20 cellular contexts compared by ENCODE assay signal in genomic region chr5:35869705-35870277, GRCh38. TPM values are rescaled to one million over a fixed set of nuclear protein-coding genes. Genes with fewer than 3 reads are reported as not detected.
DNase-seq lines count a peak whose midpoint lies in the region; ATAC-seq lines count a peak whose summit lies in the region.
"Had no signal": no experiment of that assay in that cellular context is flagged by ENCODE, and none has a peak within 500 bp of the region (broad histone marks: within the 10 kb centered on the region; RNA-seq: fewer than 3 reads in every experiment).

No MANE protein-coding gene starts in this region.

- ATAC-seq in GM19351 (IDR thresholded peaks at IDR 0.05; ENCODE audit: unreplicated experiment) = peak; percentile 39
- ATAC-seq: esophagus mucosa, mucosa of descending colon, right cardiac atrium, Right ventricle myocardium inferior had no signal

- H3K36me3 Mint-ChIP-seq in activated CD4-positive, alpha-beta T cell treated with anti-CD3 and anti-CD28 coated beads, Interleukin-2, amount 10 ng/mL, durations not matched to agents 24 days and 14 days (ENCODE audit: low read depth) = peaks cover 85% of the 10 kb centered on the region
- peaks cover 90% of the 10 kb centered on the region for H3K36me3 Mint-ChIP-seq in activated naive CD8-positive, alpha-beta T cell treated with anti-CD3 and anti-CD28 coated beads for 36 hours
- H3K36me3 Mint-ChIP-seq: CD14-positive monocyte, type B pancreatic cell had no signal

- H3K27ac Mint-ChIP-seq in activated CD4-positive, alpha-beta T cell treated with anti-CD3 and anti-CD28 coated beads, Interleukin-2, amount 10 ng/mL, durations not matched to agents 24 days and 14 days = peak overlapping the region; percentile 72
- peak overlapping the region; percentile 82 for H3K27ac Mint-ChIP-seq in activated naive CD8-positive, alpha-beta T cell treated with anti-CD3 and anti-CD28 coated beads for 36 hours
- H3K27ac Mint-ChIP-seq: CD14-positive monocyte, type B pancreatic cell had no signal

- peaks cover 7% of the 10 kb centered on the region for H3K9me3 Mint-ChIP-seq in activated CD4-positive, alpha-beta T cell treated with anti-CD3 and anti-CD28 coated beads, Interleukin-2, amount 10 ng/mL, durations not matched to agents 24 days and 14 days
- peaks cover 23% of the 10 kb centered on the region for H3K9me3 Mint-ChIP-seq in activated naive CD8-positive, alpha-beta T cell treated with anti-CD3 and anti-CD28 coated beads for 36 hours
- H3K9me3 Mint-ChIP-seq: type B pancreatic cell had no signal

- intact Hi-C loops in activated CD4-positive, alpha-beta T cell treated with anti-CD3 and anti-CD28 coated beads, Interleukin-2, amount 10 ng/mL, durations not matched to agents 24 days and 14 days (cut with micrococcal nuclease) = no loop called here

- H3K27me3 Mint-ChIP-seq in activated CD4-positive, alpha-beta T cell treated with anti-CD3 and anti-CD28 coated beads, Interleukin-2, amount 10 ng/mL, durations not matched to agents 24 days and 14 days = no peaks in the 10 kb centered on the region
- no peaks in the 10 kb centered on the region for H3K27me3 Mint-ChIP-seq in activated naive CD8-positive, alpha-beta T cell treated with anti-CD3 and anti-CD28 coated beads for 36 hours

- H3K4me1 Mint-ChIP-seq in activated CD4-positive, alpha-beta T cell treated with anti-CD3 and anti-CD28 coated beads, Interleukin-2, amount 10 ng/mL, durations not matched to agents 24 days and 14 days = peaks cover 47% of the 10 kb centered on the region
- peaks cover 76% of the 10 kb centered on the region for H3K4me1 Mint-ChIP-seq in activated naive CD8-positive, alpha-beta T cell treated with anti-CD3 and anti-CD28 coated beads for 36 hours

- DNase-seq in activated CD4-positive, alpha-beta T cell treated with anti-CD3 and anti-CD28 coated beads, Interleukin-2, amount 10 ng/mL, durations not matched to agents 24 days and 14 days = no peak
- DNase-seq in activated CD4-positive, alpha-beta T cell treated with anti-CD3 and anti-CD28 coated beads, Interleukin-2, amount 50 U/mL, for 1 hour = no peak
- no peak for DNase-seq in activated naive CD8-positive, alpha-beta T cell treated with anti-CD3 and anti-CD28 coated beads for 36 hours
- DNase-seq in renal cortical epithelial cell (ENCODE audit: low read depth) (peak; percentile 58), ecto neural progenitor cell (ENCODE audit: low spot score) (no peak), cortex of kidney (lab: John Stamatoyannopoulos, UW) (no peak), UCSD-AML1 (lab: John Stamatoyannopoulos, UW; ENCODE audit: unreplicated experiment) (no peak)
- DNase-seq: adrenal gland; mucosa of descending colon; NCI-H1694; NCI-H226; occipital lobe; right cardiac atrium; stimulated activated naive CD4-positive, alpha-beta T cell; WERI-Rb-1 had no signal

- H3K4me3 Mint-ChIP-seq in activated CD4-positive, alpha-beta T cell treated with anti-CD3 and anti-CD28 coated beads, Interleukin-2, amount 10 ng/mL, durations not matched to agents 24 days and 14 days = no peak overlapping the region
- no peak overlapping the region for H3K4me3 Mint-ChIP-seq in activated naive CD8-positive, alpha-beta T cell treated with anti-CD3 and anti-CD28 coated beads for 36 hours
- H3K4me3 Mint-ChIP-seq: CD14-positive monocyte, type B pancreatic cell had no signal

RNA-seq across cellular contexts. Expression of gene IL7R, which starts 13.1 kb away (rescaled TPM):
- 57.7 and 64.1 TPM in 2 replicates for total RNA-seq in activated CD4-positive, alpha-beta T cell treated with anti-CD3 and anti-CD28 coated beads, Interleukin-2, amount 10 ng/mL, durations not matched to agents 24 days and 14 days
- 100 to 1,000 TPM; 112 to 117 TPM for total RNA-seq in activated naive CD8-positive, alpha-beta T cell treated with anti-CD3 and anti-CD28 coated beads for 36 hours
- total RNA-seq in renal cortical epithelial cell = 0.05 and 4.9 TPM in 2 replicates

Comparison
In these comparisons a context has a peak if more than half of its experiments do, and no peak if none do; other contexts are left out.
1. RNA of gene IL7R, which starts 13.1 kb away (total RNA-seq): 112 to 117 TPM in activated naive CD8-positive, alpha-beta T cell treated with anti-CD3 and anti-CD28 coated beads for 36 hours and 57.7 to 64.1 TPM in activated CD4-positive, alpha-beta T cell treated with anti-CD3 and anti-CD28 coated beads, Interleukin-2, amount 10 ng/mL, durations not matched to agents 24 days and 14 days; 0.05 to 4.9 TPM in renal cortical epithelial cell; every median in the first group is over 10 times any median in the second.